16 cellular contexts compared by ENCODE assay signal in the genomic region with DNA sequence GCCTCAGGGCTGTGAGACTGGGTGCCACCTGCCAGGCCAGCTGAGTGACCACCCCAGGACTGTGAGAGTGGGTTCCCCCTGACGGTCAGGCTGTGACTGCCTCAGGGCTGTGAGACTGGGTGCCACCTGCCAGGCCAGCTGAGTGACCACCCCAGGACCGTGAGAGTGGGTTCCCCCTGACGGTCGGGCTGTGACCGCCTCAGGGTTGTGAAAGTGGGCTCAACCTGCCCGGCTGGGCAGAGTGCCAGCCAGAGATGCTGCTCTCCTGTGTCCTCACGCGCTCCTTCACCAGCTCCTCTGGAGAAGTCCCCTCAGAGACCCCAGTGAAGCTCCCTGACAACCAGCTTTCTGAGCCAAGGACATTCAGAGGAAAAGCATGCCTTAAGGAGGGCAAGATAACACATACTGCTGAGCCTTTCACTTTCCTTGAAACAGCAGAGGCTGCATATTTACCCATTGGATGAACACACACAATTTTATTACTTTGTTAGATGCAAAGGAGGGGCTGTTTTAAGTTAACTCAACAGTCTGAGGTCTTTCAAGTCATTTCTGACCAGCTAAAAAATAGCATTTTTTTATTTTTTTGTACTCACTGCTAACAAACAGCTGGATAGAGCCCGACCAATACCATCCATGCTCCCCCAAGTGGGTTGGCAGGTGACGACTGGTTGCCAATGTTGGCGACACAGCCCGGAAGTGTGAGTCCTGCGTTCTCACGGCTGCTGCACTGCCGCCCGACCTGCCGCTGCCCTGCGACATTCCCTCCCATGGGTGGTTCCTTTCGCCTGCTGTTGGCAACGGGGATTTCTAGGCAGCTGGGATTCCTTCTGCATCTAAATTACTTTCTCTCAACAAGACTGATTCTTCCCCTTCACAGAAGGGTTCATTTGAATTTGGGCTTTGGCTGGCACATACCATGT.
A peak's percentile ranks its signal among the peaks of the same experiment; 100 is the strongest.
DNase-seq lines count a peak whose midpoint lies in the region; ATAC-seq and TF ChIP-seq lines count a peak whose summit lies in the region.
"Had no signal": no experiment of that assay in that cellular context is flagged by ENCODE, and none has a peak within 500 bp of the region (broad histone marks: within the 10 kb centered on the region; RNA-seq: fewer than 3 reads in every experiment).

No MANE protein-coding gene starts in this region.

- peaks cover 0 to 4% (median 0%) of the 10 kb centered on the region in 3 donors for H3K27me3 Mint-ChIP-seq in immature natural killer cell (ENCODE audit: low read depth in 3 of 3)
- no peaks in the 10 kb centered on the region for H3K27me3 Mint-ChIP-seq in activated CD4-positive, alpha-beta T cell treated with anti-CD3 and anti-CD28 coated beads, Interleukin-2, amount 10 ng/mL, durations not matched to agents 7 days and 5 days
- H3K27me3 Mint-ChIP-seq: activated CD8-positive, alpha-beta T cell treated with anti-CD3 and anti-CD28 coated beads for 36 hours had no signal

- H3K27ac ChIP-seq in ovary, result peak overlapping the region; percentile 68 to 74
- H3K27ac ChIP-seq: upper lobe of left lung had no signal

- WGBS in ovary, 3 donors, result 8 to 16% (median 10%) methylated on average over 20 of the region's 20 CpGs

- no peak for TF ChIP-seq CTCF in astrocyte of the spinal cord (IDR thresholded peaks at IDR 0.05; ENCODE audit: low read depth, low read length)
- TF ChIP-seq CTCF in fibroblast of villous mesenchyme (IDR thresholded peaks at IDR 0.05; ENCODE audit: insufficient read depth, low read depth, low read length), result no peak
- TF ChIP-seq CTCF in ovary (IDR thresholded peaks at IDR 0.05), result no peak

- CTCF ChIA-PET in activated CD4-positive, alpha-beta T cell treated with anti-CD3 and anti-CD28 coated beads, Interleukin-2, amount 10 ng/mL, durations not matched to agents 7 days and 5 days (lab: Charles Lee), result interaction anchor here (0.9 kb wide), 1 partner anchor 20 kb away, joined by 3 read pairs; no protein-coding TSS in a partner anchor

- H3K4me1 ChIP-seq in ovary (ENCODE audit: insufficient read depth), result peaks cover 14% of the 10 kb centered on the region

- no peaks in the 10 kb centered on the region for H3K36me3 ChIP-seq in ovary

- intact Hi-C loops in ovary (cut with DNase I), result no loop called here

- no peaks in the 10 kb centered on the region for H3K27me3 ChIP-seq in ovary
- H3K27me3 ChIP-seq: upper lobe of left lung had no signal

- H3K4me3 Mint-ChIP-seq in immature natural killer cell, result no peak overlapping the region
- H3K4me3 Mint-ChIP-seq in activated CD4-positive, alpha-beta T cell treated with anti-CD3 and anti-CD28 coated beads, Interleukin-2, amount 10 ng/mL, durations not matched to agents 7 days and 5 days, result no peak overlapping the region
- H3K4me3 Mint-ChIP-seq: activated CD8-positive, alpha-beta T cell treated with anti-CD3 and anti-CD28 coated beads for 36 hours had no signal

- TF ChIP-seq POLR2A in ovary (IDR thresholded peaks at IDR 0.05), result no peak

- TF ChIP-seq EP300 in ovary (IDR thresholded peaks at IDR 0.05), result no peak

- no peak overlapping the region for H3K27ac Mint-ChIP-seq in immature natural killer cell
- H3K27ac Mint-ChIP-seq in activated CD4-positive, alpha-beta T cell treated with anti-CD3 and anti-CD28 coated beads, Interleukin-2, amount 10 ng/mL, durations not matched to agents 7 days and 5 days, result no peak overlapping the region
- H3K27ac Mint-ChIP-seq: activated CD8-positive, alpha-beta T cell treated with anti-CD3 and anti-CD28 coated beads for 36 hours had no signal

- POLR2A ChIA-PET in activated CD4-positive, alpha-beta T cell treated with anti-CD3 and anti-CD28 coated beads, Interleukin-2, amount 10 ng/mL, durations not matched to agents 7 days and 5 days (lab: Charles Lee), result no interaction called here

- H3K36me3 Mint-ChIP-seq in immature natural killer cell, result peaks cover 0 to 5% (median 5%) of the 10 kb centered on the region in 3 donors
- no peaks in the 10 kb centered on the region for H3K36me3 Mint-ChIP-seq in activated CD4-positive, alpha-beta T cell treated with anti-CD3 and anti-CD28 coated beads, Interleukin-2, amount 10 ng/mL, durations not matched to agents 7 days and 5 days (ENCODE audit: low read depth)

- in situ Hi-C loops in astrocyte of the spinal cord (cut with HindIII; ENCODE audit: low sequenced_read_pairs), result no loop called here

- H3K4me1 Mint-ChIP-seq in immature natural killer cell, result peaks cover 0 to 1% of the 10 kb centered on the region in 2 donors
- H3K4me1 Mint-ChIP-seq in activated CD4-positive, alpha-beta T cell treated with anti-CD3 and anti-CD28 coated beads, Interleukin-2, amount 10 ng/mL, durations not matched to agents 7 days and 5 days, result no peaks in the 10 kb centered on the region

- H3K4me3 ChIP-seq in astrocyte of the spinal cord (ENCODE audit: low read depth, low read length) (no peak overlapping the region), fibroblast of villous mesenchyme (ENCODE audit: low read depth, low read length) (no peak overlapping the region), ovary (no peak overlapping the region)
- H3K4me3 ChIP-seq: upper lobe of left lung had no signal

- H3K9me3 ChIP-seq in ovary, result no peaks in the 10 kb centered on the region
- H3K9me3 ChIP-seq: upper lobe of left lung had no signal

- H3K9me3 Mint-ChIP-seq in immature natural killer cell, result no peaks in the 10 kb centered on the region
- H3K9me3 Mint-ChIP-seq in activated CD4-positive, alpha-beta T cell treated with anti-CD3 and anti-CD28 coated beads, Interleukin-2, amount 10 ng/mL, durations not matched to agents 7 days and 5 days, result no peaks in the 10 kb centered on the region
- H3K9me3 Mint-ChIP-seq: activated CD8-positive, alpha-beta T cell treated with anti-CD3 and anti-CD28 coated beads for 36 hours had no signal

- ATAC-seq in GM18861 (IDR thresholded peaks at IDR 0.05; ENCODE audit: unreplicated experiment), result no peak
- ATAC-seq: activated CD8-positive, alpha-beta T cell treated with anti-CD3 and anti-CD28 coated beads for 36 hours had no signal

- peak; percentile 49 for DNase-seq in AG20443 (ENCODE audit: low spot score)
- DNase-seq in astrocyte of the spinal cord (ENCODE audit: low read depth, low spot score), result peak; percentile 33
- peak; percentile 30 for DNase-seq in fibroblast of villous mesenchyme (ENCODE audit: low read depth)
- DNase-seq in ovary, result peak; percentile 37 to 68 (median 50)
- DNase-seq in immature natural killer cell, result no peak
- no peak for DNase-seq in activated CD4-positive, alpha-beta T cell treated with anti-CD3 and anti-CD28 coated beads, Interleukin-2, amount 10 ng/mL, durations not matched to agents 7 days and 5 days
- DNase-seq in hippocampal formation (lab: John Stamatoyannopoulos, UW), result no peak
- DNase-seq: activated CD8-positive, alpha-beta T cell treated with anti-CD3 and anti-CD28 coated beads for 36 hours; activated effector memory CD4-positive, alpha-beta T cell treated with anti-CD3 and anti-CD28 coated beads, Interleukin-2, amount 50 U/mL, for 16 hours; cerebellar nuclear complex; foreskin melanocyte; NCI-H1417 treated with DMSO at 0.1 percent for 48 hours; NCI-H526; stimulated activated CD4-positive, alpha-beta T cell treated with anti-CD3 and anti-CD28 coated beads, Interleukin-15, amount 100 ng/mL, for 24 hours; upper lobe of left lung had no signal

Comparison
In these comparisons a context has a peak if more than half of its experiments do, and no peak if none do; other contexts are left out.
1. DNase-seq: peak in AG20443 (single experiment), astrocyte of the spinal cord (single experiment), fibroblast of villous mesenchyme (single experiment) and ovary (5 of 5); none in immature natural killer cell (0 of 3), activated CD4-positive, alpha-beta T cell treated with anti-CD3 and anti-CD28 coated beads, Interleukin-2, amount 10 ng/mL, durations not matched to agents 7 days and 5 days (single experiment) and hippocampal formation (0 of 2).